In the genomic region with DNA sequence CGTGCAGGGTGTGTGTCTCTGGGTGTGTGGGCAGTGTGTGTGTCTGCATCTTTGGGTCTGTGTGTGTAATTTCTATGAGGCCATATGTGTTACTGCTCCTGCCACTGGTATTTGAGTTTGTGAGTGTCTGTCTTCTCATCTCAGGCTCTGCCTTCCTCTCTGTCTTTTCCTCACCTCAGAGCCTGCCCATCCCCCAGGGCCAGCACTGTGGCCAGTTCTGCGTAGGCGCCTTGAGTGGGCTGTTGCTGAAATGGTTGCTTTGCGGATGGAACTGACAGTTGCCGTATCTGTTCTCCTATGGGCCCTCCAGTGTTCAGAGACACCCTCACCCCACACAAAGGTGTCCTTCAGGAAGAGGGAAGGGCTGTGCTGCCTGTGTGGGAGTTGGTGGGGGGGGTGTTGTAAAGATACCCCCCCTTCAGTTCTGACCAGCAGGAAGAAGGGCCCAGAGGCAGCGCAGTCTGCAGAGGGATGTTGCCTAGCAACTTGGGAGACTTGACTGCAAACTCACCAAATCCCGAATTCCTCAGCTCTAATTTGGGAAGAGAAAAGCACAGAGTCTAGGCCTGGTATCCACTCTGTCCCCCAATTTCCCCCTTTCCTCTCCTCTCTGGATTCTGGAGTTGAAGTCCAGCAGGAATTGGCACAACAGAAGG, we compare ENCODE assay signal across 18 cellular contexts. TPM values are rescaled to one million over a fixed set of nuclear protein-coding genes. Genes with fewer than 3 reads are reported as not detected.
DNase-seq lines count a peak whose midpoint lies in the region; ATAC-seq and TF ChIP-seq lines count a peak whose summit lies in the region.
"Had no signal": no experiment of that assay in that cellular context is flagged by ENCODE, and none has a peak within 500 bp of the region (broad histone marks: within the 10 kb centered on the region; RNA-seq: fewer than 3 reads in every experiment).

No MANE protein-coding gene starts in this region.

- no peaks in the 10 kb centered on the region for H3K27me3 Mint-ChIP-seq in activated naive CD4-positive, alpha-beta T cell treated with anti-CD3 and anti-CD28 coated beads, Interleukin-2, amount 50 U/mL, for 24 hours
- H3K27me3 Mint-ChIP-seq in chondrocyte (ENCODE audit: low read depth) (peaks cover 28% of the 10 kb centered on the region), neural progenitor cell (ENCODE audit: insufficient read depth, low read depth) (peaks cover 16% of the 10 kb centered on the region)
- peaks cover 21% of the 10 kb centered on the region for H3K27me3 Mint-ChIP-seq in activated naive CD8-positive, alpha-beta T cell treated with anti-CD3 and anti-CD28 coated beads, Interleukin-2, amount 50 U/mL, for 24 hours

- peaks cover 86% of the 10 kb centered on the region for H3K27me3 ChIP-seq in neural progenitor cell

- H3K4me3 ChIP-seq in neural progenitor cell, result no peak overlapping the region

- no peaks in the 10 kb centered on the region for H3K9me3 ChIP-seq in neural progenitor cell (ENCODE audit: low read depth)

- peaks cover 19% of the 10 kb centered on the region for H3F3A ChIP-seq in neural progenitor cell (ENCODE audit: low read depth)

- H4K20me1 ChIP-seq in neural progenitor cell (ENCODE audit: low read depth), result peaks cover 16% of the 10 kb centered on the region

- H3K27ac ChIP-seq in neural progenitor cell, result no peak overlapping the region

- no peak overlapping the region for H3K4me3 Mint-ChIP-seq in activated naive CD4-positive, alpha-beta T cell treated with anti-CD3 and anti-CD28 coated beads, Interleukin-2, amount 50 U/mL, for 24 hours
- no peak overlapping the region for H3K4me3 Mint-ChIP-seq in chondrocyte (ENCODE audit: unreplicated experiment)
- H3K4me3 Mint-ChIP-seq in neural progenitor cell, result peak overlapping the region; percentile 69
- H3K4me3 Mint-ChIP-seq in activated naive CD8-positive, alpha-beta T cell treated with anti-CD3 and anti-CD28 coated beads, Interleukin-2, amount 50 U/mL, for 24 hours, result no peak overlapping the region

- H3K4me2 ChIP-seq in neural progenitor cell, result peak overlapping the region; percentile 35

- peaks cover 24% of the 10 kb centered on the region for H3K4me1 ChIP-seq in neural progenitor cell

- H3K9ac ChIP-seq in neural progenitor cell, result no peak overlapping the region

- no peak for DNase-seq in activated naive CD4-positive, alpha-beta T cell (lab: John Stamatoyannopoulos, UW)
- DNase-seq in chondrocyte (ENCODE audit: low spot score) (no peak), neural progenitor cell (ENCODE audit: low spot score) (peak; percentile 42), epidermal melanocyte (ENCODE audit: insufficient read length, low spot score) (no peak), NCI-H2227 treated with DMSO at 0.1 percent for 48 hours (lab: John Stamatoyannopoulos, UW) (no peak), LoVo (ENCODE audit: low spot score) (no peak)
- no peak for DNase-seq in activated naive CD8-positive, alpha-beta T cell treated with anti-CD3 and anti-CD28 coated beads, Interleukin-2, amount 50 U/mL, for 24 hours
- DNase-seq: CD8-positive, alpha-beta memory T cell; DMS79; GOT3; NCI-H1436 treated with DMSO at 0.1 percent for 48 hours; NCI-H2029 treated with DMSO at 0.1 percent for 48 hours; NCI-H510A; NCI-H774 had no signal

- H3K4me1 Mint-ChIP-seq in activated naive CD4-positive, alpha-beta T cell treated with anti-CD3 and anti-CD28 coated beads, Interleukin-2, amount 50 U/mL, for 24 hours, result peaks cover 19% of the 10 kb centered on the region
- H3K4me1 Mint-ChIP-seq in chondrocyte (ENCODE audit: low read depth) (peaks cover 18% of the 10 kb centered on the region), neural progenitor cell (peaks cover 37% of the 10 kb centered on the region)
- peaks cover 16% of the 10 kb centered on the region for H3K4me1 Mint-ChIP-seq in activated naive CD8-positive, alpha-beta T cell treated with anti-CD3 and anti-CD28 coated beads, Interleukin-2, amount 50 U/mL, for 24 hours

- H3K27ac Mint-ChIP-seq in activated naive CD4-positive, alpha-beta T cell treated with anti-CD3 and anti-CD28 coated beads, Interleukin-2, amount 50 U/mL, for 24 hours, result peak overlapping the region; percentile 42
- H3K27ac Mint-ChIP-seq in chondrocyte (ENCODE audit: unreplicated experiment) (peak overlapping the region; percentile 32), neural progenitor cell (peak overlapping the region; percentile 86)
- H3K27ac Mint-ChIP-seq in activated naive CD8-positive, alpha-beta T cell treated with anti-CD3 and anti-CD28 coated beads, Interleukin-2, amount 50 U/mL, for 24 hours, result no peak overlapping the region

- H3K79me2 ChIP-seq in neural progenitor cell (ENCODE audit: low read depth), result no peaks in the 10 kb centered on the region

- TF ChIP-seq CTCF in chondrocyte (IDR thresholded peaks at IDR 0.05) (no peak), neural progenitor cell (IDR thresholded peaks at IDR 0.05) (no peak)

- no peaks in the 10 kb centered on the region for H3K36me3 ChIP-seq in neural progenitor cell

- no peak overlapping the region for H2AFZ ChIP-seq in neural progenitor cell (replicated peaks)

- no peak for ATAC-seq in activated naive CD8-positive, alpha-beta T cell treated with anti-CD3 and anti-CD28 coated beads, Interleukin-2, amount 50 U/mL, for 24 hours
- ATAC-seq: Right ventricle myocardium inferior had no signal

- no peaks in the 10 kb centered on the region for H3K36me3 Mint-ChIP-seq in activated naive CD4-positive, alpha-beta T cell treated with anti-CD3 and anti-CD28 coated beads, Interleukin-2, amount 50 U/mL, for 24 hours
- H3K36me3 Mint-ChIP-seq in chondrocyte (ENCODE audit: low read depth) (no peaks in the 10 kb centered on the region), neural progenitor cell (no peaks in the 10 kb centered on the region)
- no peaks in the 10 kb centered on the region for H3K36me3 Mint-ChIP-seq in activated naive CD8-positive, alpha-beta T cell treated with anti-CD3 and anti-CD28 coated beads, Interleukin-2, amount 50 U/mL, for 24 hours (ENCODE audit: low read depth)
- H3K36me3 Mint-ChIP-seq: CD8-positive, alpha-beta memory T cell had no signal

- no peaks in the 10 kb centered on the region for H3K9me3 Mint-ChIP-seq in activated naive CD4-positive, alpha-beta T cell treated with anti-CD3 and anti-CD28 coated beads, Interleukin-2, amount 50 U/mL, for 24 hours
- H3K9me3 Mint-ChIP-seq in chondrocyte (ENCODE audit: low read depth) (no peaks in the 10 kb centered on the region), neural progenitor cell (no peaks in the 10 kb centered on the region)
- H3K9me3 Mint-ChIP-seq in activated naive CD8-positive, alpha-beta T cell treated with anti-CD3 and anti-CD28 coated beads, Interleukin-2, amount 50 U/mL, for 24 hours, result no peaks in the 10 kb centered on the region
- H3K9me3 Mint-ChIP-seq: CD8-positive, alpha-beta memory T cell had no signal

RNA-seq across cellular contexts. Expression of a gene that starts 2.0 kb away (rescaled TPM):
- 1.6 to 2.4 TPM (median 1.8 TPM) in 3 replicates for total RNA-seq in chondrocyte
- total RNA-seq in neural progenitor cell (ENCODE audit: low replicate concordance), result 0.39 and 7.5 TPM in 2 replicates

RNA-seq across cellular contexts. Expression of a gene that starts 14.3 kb away (rescaled TPM):
- total RNA-seq in chondrocyte (not detected in 3 replicates), neural progenitor cell (ENCODE audit: low replicate concordance) (not detected in 2 replicates)
- total RNA-seq: OCI-LY7, SK-MEL-5 had no signal

RNA-seq across cellular contexts. Expression of a gene that starts 24.3 kb away (rescaled TPM):
- 1.7 to 2.6 TPM (median 2.0 TPM) in 3 replicates for total RNA-seq in chondrocyte
- total RNA-seq in neural progenitor cell (ENCODE audit: low replicate concordance), result 0.26 and 0.81 TPM in 2 replicates
- total RNA-seq: SK-MEL-5 had no signal
